ENCODE assay signal across 9 cellular contexts in the genomic region with DNA sequence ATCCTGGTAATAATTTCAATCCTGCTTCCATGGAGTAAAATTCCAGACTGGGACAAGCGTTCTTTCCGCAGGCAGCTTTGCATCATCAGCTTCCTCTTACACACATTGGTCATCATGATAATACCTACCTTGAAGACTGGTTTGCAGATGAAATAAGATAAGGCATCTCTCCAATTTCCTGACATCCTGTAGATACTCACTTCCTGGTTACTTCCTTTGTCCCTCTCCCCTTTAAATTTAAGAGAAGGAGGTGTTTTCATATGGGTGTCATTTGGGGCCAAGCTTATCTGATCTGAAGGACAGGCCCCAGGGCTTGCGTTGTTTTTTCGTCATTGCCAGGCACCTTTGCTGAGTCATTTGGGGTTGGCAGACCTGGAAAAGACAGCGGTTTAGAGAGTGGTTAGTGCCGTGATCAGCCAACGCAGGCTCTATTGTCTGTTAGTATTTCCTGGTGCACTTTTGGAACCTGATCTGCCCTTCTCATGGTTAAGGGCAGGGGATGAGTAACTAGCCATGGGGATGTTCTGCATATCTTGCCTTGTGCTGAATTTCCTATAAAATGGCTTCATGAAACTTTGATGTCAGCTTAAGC. TPM values are rescaled to one million over a fixed set of nuclear protein-coding genes. Genes with fewer than 3 reads are reported as not detected.
DNase-seq lines count a peak whose midpoint lies in the region; ATAC-seq and TF ChIP-seq lines count a peak whose summit lies in the region.
"Had no signal": no experiment of that assay in that cellular context is flagged by ENCODE, and none has a peak within 500 bp of the region (broad histone marks: within the 10 kb centered on the region; RNA-seq: fewer than 3 reads in every experiment).

No MANE protein-coding gene starts in this region.

- no peak for TF ChIP-seq POLR2A in body of pancreas (IDR thresholded peaks at IDR 0.05)

- H3K4me1 Mint-ChIP-seq in activated CD4-positive, alpha-beta T cell treated with anti-CD3 and anti-CD28 coated beads, Interleukin-2, amount 10 ng/mL, durations not matched to agents 7 days and 5 days, result peaks cover 88% of the 10 kb centered on the region
- H3K4me1 Mint-ChIP-seq in stimulated activated naive CD8-positive, alpha-beta T cell treated with anti-CD3 and anti-CD28 coated beads, Interleukin-15, amount 100 ng/mL, for 72 hours, result peaks cover 77% of the 10 kb centered on the region
- H3K4me1 Mint-ChIP-seq: memory B cell had no signal

- no peaks in the 10 kb centered on the region for H3K9me3 Mint-ChIP-seq in activated CD4-positive, alpha-beta T cell treated with anti-CD3 and anti-CD28 coated beads, Interleukin-2, amount 10 ng/mL, durations not matched to agents 7 days and 5 days
- no peaks in the 10 kb centered on the region for H3K9me3 Mint-ChIP-seq in stimulated activated naive CD8-positive, alpha-beta T cell treated with anti-CD3 and anti-CD28 coated beads, Interleukin-15, amount 100 ng/mL, for 72 hours
- H3K9me3 Mint-ChIP-seq: memory B cell had no signal

- ATAC-seq in esophagus mucosa (peak; percentile 91), body of pancreas (no peak)
- peak; percentile 94 for ATAC-seq in stimulated activated naive CD8-positive, alpha-beta T cell treated with anti-CD3 and anti-CD28 coated beads, Interleukin-15, amount 100 ng/mL, for 72 hours

- WGBS in body of pancreas, 2 donors, result 57 to 82% methylated on average over 5 to 7 of the region's 7 CpGs

- no peaks in the 10 kb centered on the region for H3K27me3 ChIP-seq in body of pancreas

- peaks cover 16% of the 10 kb centered on the region for H3K36me3 Mint-ChIP-seq in activated CD4-positive, alpha-beta T cell treated with anti-CD3 and anti-CD28 coated beads, Interleukin-2, amount 10 ng/mL, durations not matched to agents 7 days and 5 days (ENCODE audit: low read depth)
- H3K36me3 Mint-ChIP-seq: memory B cell had no signal

- no peaks in the 10 kb centered on the region for H3K4me1 ChIP-seq in body of pancreas

- POLR2A ChIA-PET in activated CD4-positive, alpha-beta T cell treated with anti-CD3 and anti-CD28 coated beads, Interleukin-2, amount 10 ng/mL, durations not matched to agents 7 days and 5 days (lab: Charles Lee), result no interaction called here

- H3K4me3 ChIP-seq in body of pancreas, result no peak overlapping the region

- H3K27me3 Mint-ChIP-seq in activated CD4-positive, alpha-beta T cell treated with anti-CD3 and anti-CD28 coated beads, Interleukin-2, amount 10 ng/mL, durations not matched to agents 7 days and 5 days, result no peaks in the 10 kb centered on the region
- H3K27me3 Mint-ChIP-seq in stimulated activated naive CD8-positive, alpha-beta T cell treated with anti-CD3 and anti-CD28 coated beads, Interleukin-15, amount 100 ng/mL, for 72 hours, result no peaks in the 10 kb centered on the region

- no peak overlapping the region for H3K27ac ChIP-seq in body of pancreas

- intact Hi-C loops in posterior vena cava (cut with DNase I) (no loop called here), body of pancreas (cut with DNase I) (no loop called here)

- TF ChIP-seq CTCF in body of pancreas (IDR thresholded peaks at IDR 0.05), result no peak

- H3K36me3 ChIP-seq in body of pancreas (replicated peaks in 1 of 2; ENCODE audit: insufficient read depth in 1 of 2, low read depth in 2 of 2), result no peaks in the 10 kb centered on the region

- peak overlapping the region; percentile 6 for H3K4me3 Mint-ChIP-seq in activated CD4-positive, alpha-beta T cell treated with anti-CD3 and anti-CD28 coated beads, Interleukin-2, amount 10 ng/mL, durations not matched to agents 7 days and 5 days
- H3K4me3 Mint-ChIP-seq in stimulated activated naive CD8-positive, alpha-beta T cell treated with anti-CD3 and anti-CD28 coated beads, Interleukin-15, amount 100 ng/mL, for 72 hours, result peak overlapping the region; percentile 25 to 80
- H3K4me3 Mint-ChIP-seq: memory B cell had no signal

- peak; percentile 38 to 47 for DNase-seq in activated CD4-positive, alpha-beta T cell treated with anti-CD3 and anti-CD28 coated beads for 24 hours (ENCODE audit: low read depth in 2 of 2)
- no peak for DNase-seq in activated CD4-positive, alpha-beta T cell treated with anti-CD3 and anti-CD28 coated beads for 1 hour
- DNase-seq in activated CD4-positive, alpha-beta T cell treated with anti-CD3 and anti-CD28 coated beads, Interleukin-2, amount 10 ng/mL, durations not matched to agents 7 days and 5 days, result peak; percentile 73
- peak; percentile 41 to 88 for DNase-seq in stimulated activated naive CD8-positive, alpha-beta T cell treated with anti-CD3 and anti-CD28 coated beads, Interleukin-15, amount 100 ng/mL, for 72 hours
- DNase-seq in posterior vena cava (ENCODE audit: low spot score) (no peak), HK-2 (ENCODE audit: unreplicated experiment) (no peak), body of pancreas (no peak)

- no peaks in the 10 kb centered on the region for H3K9me3 ChIP-seq in body of pancreas

- CTCF ChIA-PET in activated CD4-positive, alpha-beta T cell treated with anti-CD3 and anti-CD28 coated beads, Interleukin-2, amount 10 ng/mL, durations not matched to agents 7 days and 5 days (lab: Charles Lee), result interaction anchor here (0.8 to 1.5 kb wide), 4 partner anchors 9 to 20 kb away, joined by 3 to 6 read pairs (median 4); no protein-coding TSS in a partner anchor

- H3K27ac Mint-ChIP-seq in activated CD4-positive, alpha-beta T cell treated with anti-CD3 and anti-CD28 coated beads, Interleukin-2, amount 10 ng/mL, durations not matched to agents 7 days and 5 days, result peak overlapping the region; percentile 84
- H3K27ac Mint-ChIP-seq in stimulated activated naive CD8-positive, alpha-beta T cell treated with anti-CD3 and anti-CD28 coated beads, Interleukin-15, amount 100 ng/mL, for 72 hours, result peak overlapping the region; percentile 77 to 93
- H3K27ac Mint-ChIP-seq: memory B cell had no signal

RNA-seq across cellular contexts. Expression of a gene that starts 24.1 kb away (rescaled TPM):
- 10 to 100 TPM; 35.3 to 36.3 TPM for total RNA-seq in activated CD4-positive, alpha-beta T cell treated with anti-CD3 and anti-CD28 coated beads, Interleukin-2, amount 10 ng/mL, durations not matched to agents 7 days and 5 days
- total RNA-seq in esophagus mucosa (1.4 TPM), posterior vena cava (1 to 10 TPM; 3.3 to 5.9 TPM), body of pancreas (1 to 10 TPM in 1 of 2 donors, under 1 TPM in 1; 0.66 to 3.4 TPM)

Comparison
In these comparisons a context has a peak if more than half of its experiments do, and no peak if none do; other contexts are left out.
1. DNase-seq: peak in activated CD4-positive, alpha-beta T cell treated with anti-CD3 and anti-CD28 coated beads for 24 hours (2 of 2), activated CD4-positive, alpha-beta T cell treated with anti-CD3 and anti-CD28 coated beads, Interleukin-2, amount 10 ng/mL, durations not matched to agents 7 days and 5 days (single experiment) and stimulated activated naive CD8-positive, alpha-beta T cell treated with anti-CD3 and anti-CD28 coated beads, Interleukin-15, amount 100 ng/mL, for 72 hours (2 of 2); none in activated CD4-positive, alpha-beta T cell treated with anti-CD3 and anti-CD28 coated beads for 1 hour (single experiment), posterior vena cava (single experiment), HK-2 (single experiment) and body of pancreas (0 of 4).
2. RNA of a gene that starts 24.1 kb away (total RNA-seq): 35.3 to 36.3 TPM in activated CD4-positive, alpha-beta T cell treated with anti-CD3 and anti-CD28 coated beads, Interleukin-2, amount 10 ng/mL, durations not matched to agents 7 days and 5 days; 3.3 to 5.9 TPM in posterior vena cava, 0.66 to 3.4 TPM in body of pancreas and 1.4 TPM in esophagus mucosa (single experiment); every median in the first group is over 4 times any median in the second.